ENCODE assay signal across 21 cellular contexts in genomic region chr15:61489571-61489970, GRCh38.
A peak's percentile ranks its signal among the peaks of the same experiment; 100 is the strongest.
DNase-seq lines count a peak whose midpoint lies in the region; ATAC-seq and TF ChIP-seq lines count a peak whose summit lies in the region.
"Had no signal": no experiment of that assay in that cellular context is flagged by ENCODE, and none has a peak within 500 bp of the region (broad histone marks: within the 10 kb centered on the region; RNA-seq: fewer than 3 reads in every experiment).

No MANE protein-coding gene starts in this region.

- H3K4me1 ChIP-seq in right atrium auricular region (no peaks in the 10 kb centered on the region), lower lobe of right lung (no peaks in the 10 kb centered on the region)
- H3K4me1 ChIP-seq: BE2C, HAP-1 had no signal

- ATAC-seq in left cardiac atrium = peak; percentile 30 to 49
- ATAC-seq in sciatic nerve = peak; percentile 89
- ATAC-seq in HG02938 (IDR thresholded peaks at IDR 0.05; ENCODE audit: unreplicated experiment) = no peak
- no peak for ATAC-seq in lower lobe of right lung

- no peak overlapping the region for H3K4me3 ChIP-seq in right atrium auricular region
- no peak overlapping the region for H3K4me3 ChIP-seq in lower lobe of right lung
- H3K4me3 ChIP-seq: BLaER1 treated with 17β-estradiol and CSF1 and Interleukin-3, amounts not matched to agents 10 nM and 100 nM; HAP-1 had no signal

- intact Hi-C loops in left cardiac atrium (cut with DNase I) = no loop called here
- intact Hi-C loops in sciatic nerve (cut with DNase I) = no loop called here
- intact Hi-C loops in lower lobe of right lung (cut with DNase I) = no loop called here

- H3K27ac ChIP-seq in right atrium auricular region = no peak overlapping the region
- no peak overlapping the region for H3K27ac ChIP-seq in lower lobe of right lung
- H3K27ac ChIP-seq: 22Rv1; BLaER1 treated with 17β-estradiol and CSF1 and Interleukin-3, amounts not matched to agents 10 nM and 100 nM had no signal

- H3K36me3 ChIP-seq in right atrium auricular region (no peaks in the 10 kb centered on the region), lower lobe of right lung (no peaks in the 10 kb centered on the region)
- H3K36me3 ChIP-seq: BE2C; BLaER1 treated with 17β-estradiol and CSF1 and Interleukin-3, amounts not matched to agents 10 nM and 100 nM; HAP-1 had no signal

- H3K9me3 ChIP-seq in right atrium auricular region (no peaks in the 10 kb centered on the region), lower lobe of right lung (no peaks in the 10 kb centered on the region)
- H3K9me3 ChIP-seq: BE2C; BLaER1 treated with 17β-estradiol and CSF1 and Interleukin-3, amounts not matched to agents 10 nM and 100 nM; HAP-1 had no signal

- DNase-seq in left cardiac atrium (no peak), right atrium auricular region (ENCODE audit: low spot score) (no peak), sciatic nerve (ENCODE audit: low spot score) (no peak), stromal cell of bone marrow (ENCODE audit: low read depth) (peak; percentile 62), lower lobe of right lung (no peak)
- DNase-seq in activated naive CD4-positive, alpha-beta T cell treated with anti-CD3 and anti-CD28 coated beads, Interleukin-2, amount 50 U/mL, for 16 hours = no peak
- no peak for DNase-seq in activated CD8-positive, alpha-beta memory T cell treated with anti-CD3 and anti-CD28 coated beads for 24 hours
- DNase-seq: AML-193; BE2C; Calu3; CD4-positive, alpha-beta memory T cell; COR-L47; DMS53; DMS79 treated with DMSO at 0.1 percent for 48 hours; GF-D8; GOT3; HFFc6 had no signal

- H3K27me3 ChIP-seq in right atrium auricular region = no peaks in the 10 kb centered on the region
- no peaks in the 10 kb centered on the region for H3K27me3 ChIP-seq in lower lobe of right lung (ENCODE audit: low read depth)
- H3K27me3 ChIP-seq: BE2C; BLaER1 treated with 17β-estradiol and CSF1 and Interleukin-3, amounts not matched to agents 10 nM and 100 nM had no signal

- TF ChIP-seq CTCF in right atrium auricular region (IDR thresholded peaks at IDR 0.05) (no peak), lower lobe of right lung (IDR thresholded peaks at IDR 0.05) (no peak)

Comparison
In these comparisons a context has a peak if more than half of its experiments do, and no peak if none do; other contexts are left out.
1. ATAC-seq: peak in left cardiac atrium (2 of 2) and sciatic nerve (single experiment); none in HG02938 (single experiment) and lower lobe of right lung (0 of 2).